8 cellular contexts compared by ENCODE assay signal in the genomic region with DNA sequence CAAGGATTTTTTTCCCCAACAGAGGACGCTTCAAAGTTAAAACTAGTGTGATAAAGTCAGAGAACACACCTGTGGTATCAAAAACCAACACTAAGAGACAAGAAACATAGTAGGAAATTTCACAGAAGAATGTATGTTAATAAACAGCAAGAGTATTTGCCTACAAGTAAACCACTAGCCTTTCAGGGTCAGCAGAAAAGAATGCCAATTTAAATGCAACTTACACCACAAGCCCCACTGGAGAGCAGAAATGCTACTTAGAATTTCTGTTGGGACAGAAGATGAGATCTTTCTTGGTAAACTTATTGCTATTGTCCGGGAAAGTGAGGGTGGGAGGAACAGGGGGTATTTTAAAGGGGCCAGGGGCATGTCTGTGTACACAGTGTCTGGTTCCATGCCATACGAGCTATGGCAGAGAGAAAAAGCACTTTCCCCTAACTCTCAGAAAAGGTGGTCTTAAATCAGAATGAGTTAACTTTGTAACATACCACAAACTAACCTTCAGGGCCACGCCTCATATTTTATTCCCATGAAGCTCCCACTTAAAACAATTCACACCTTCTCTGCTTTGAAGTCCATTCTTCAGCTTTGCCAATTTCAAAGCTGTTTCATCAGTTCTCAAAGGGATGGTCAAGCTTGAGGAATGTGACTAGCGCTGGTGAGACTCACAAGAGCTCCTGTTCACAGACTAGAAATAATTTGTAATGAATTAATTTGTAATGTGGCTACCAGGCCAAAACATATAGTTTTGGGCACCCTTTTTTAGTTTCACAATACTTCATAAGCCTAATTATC.
DNase-seq lines count a peak whose midpoint lies in the region; ATAC-seq, FAIRE-seq and TF ChIP-seq lines count a peak whose summit lies in the region.

No MANE protein-coding gene starts in this region.

- peaks cover 96% of the 10 kb centered on the region for H3K4me1 Mint-ChIP-seq in CD4-positive, alpha-beta T cell (ENCODE audit: low read depth)
- peaks cover 64% of the 10 kb centered on the region for H3K4me1 Mint-ChIP-seq in nephron

- CTCF ChIA-PET in CD4-positive, alpha-beta T cell (lab: Charles Lee): interaction anchor here (0.6 to 1.5 kb wide), 3 partner anchors 10 to 90 kb away, joined by 3 read pairs; no protein-coding TSS in a partner anchor

- H3K27me3 Mint-ChIP-seq in CD4-positive, alpha-beta T cell: no peaks in the 10 kb centered on the region
- H3K27me3 Mint-ChIP-seq in nephron (ENCODE audit: low read depth): peaks cover 7% of the 10 kb centered on the region

- H3K36me3 Mint-ChIP-seq in CD4-positive, alpha-beta T cell (ENCODE audit: low read depth): peaks cover 57% of the 10 kb centered on the region
- H3K36me3 Mint-ChIP-seq in nephron (ENCODE audit: low read depth): peaks cover 14% of the 10 kb centered on the region

- H3K27ac Mint-ChIP-seq in CD4-positive, alpha-beta T cell: peak overlapping the region; percentile 82
- H3K27ac Mint-ChIP-seq in nephron: peak overlapping the region; percentile 39 to 58 (median 40)

- no peaks in the 10 kb centered on the region for H3K36me3 ChIP-seq in pancreas

- TF ChIP-seq CTCF in CD4-positive, alpha-beta T cell (IDR thresholded peaks at IDR 0.05): no peak
- no peak for TF ChIP-seq CTCF in nephron (IDR thresholded peaks at IDR 0.05; ENCODE audit: unreplicated experiment in 3 of 3)
- TF ChIP-seq CTCF in pancreas (IDR thresholded peaks at IDR 0.05): no peak

- no peak overlapping the region for H3K27ac ChIP-seq in CD4-positive, alpha-beta T cell (ENCODE audit: low read depth, low read length)
- H3K27ac ChIP-seq in pancreas: peak overlapping the region in 2 of 4 donors; percentile 26 to 27

- H3K9me3 ChIP-seq in CD4-positive, alpha-beta T cell (ENCODE audit: control insufficient read depth, low read length): no peaks in the 10 kb centered on the region
- H3K9me3 ChIP-seq in pancreas: no peaks in the 10 kb centered on the region

- H3K4me1 ChIP-seq in pancreas: peaks cover 12 to 51% (median 25%) of the 10 kb centered on the region in 3 donors

- H3K9me3 Mint-ChIP-seq in CD4-positive, alpha-beta T cell: no peaks in the 10 kb centered on the region
- no peaks in the 10 kb centered on the region for H3K9me3 Mint-ChIP-seq in nephron

- no peak for ATAC-seq in CD4-positive, alpha-beta T cell (ENCODE audit: poor library complexity)
- ATAC-seq in pancreas: no peak
- no peak for ATAC-seq in GM21786 (IDR thresholded peaks at IDR 0.05; ENCODE audit: unreplicated experiment)

- WGBS in pancreas, 2 donors: 83 to 85% methylated on average over 5 of the region's 5 CpGs

- POLR2A ChIA-PET in CD4-positive, alpha-beta T cell (lab: Charles Lee): interaction anchor here (0.9 to 1.2 kb wide), 2 partner anchors 16 to 32 kb away, joined by 3 read pairs; no protein-coding TSS in a partner anchor

- no peak overlapping the region for H3K4me3 ChIP-seq in pancreas

- no peak for DNase-seq in CD4-positive, alpha-beta T cell
- peak; percentile 93 for DNase-seq in NCI-H460 (ENCODE audit: extremely low read depth, low read depth)
- peak; percentile 66 for DNase-seq in dedifferentiated amniotic fluid mesenchymal stem cell (ENCODE audit: extremely low spot score)
- DNase-seq in cerebellar cortex (ENCODE audit: low spot score): no peak
- DNase-seq in pancreas: no peak
- DNase-seq in DMS53 (lab: John Stamatoyannopoulos, UW): no peak

- no peaks in the 10 kb centered on the region for H3K27me3 ChIP-seq in CD4-positive, alpha-beta T cell (ENCODE audit: control insufficient read depth, insufficient read depth, low read length)
- no peaks in the 10 kb centered on the region for H3K27me3 ChIP-seq in pancreas

- no peak overlapping the region for H3K4me3 Mint-ChIP-seq in CD4-positive, alpha-beta T cell
- no peak overlapping the region for H3K4me3 Mint-ChIP-seq in nephron

- intact Hi-C loops in CD4-positive, alpha-beta T cell (cut with DNase I, micrococcal nuclease): loop anchor here in 1 of 2 experiments (2.0 kb wide), 1 partner anchor 18 kb away; no protein-coding TSS in a partner anchor
- intact Hi-C loops in pancreas (cut with DNase I): no loop called here

- no peak for FAIRE-seq in pancreas (lab: Jason Lieb, UNC)

Comparison
In these comparisons a context has a peak if more than half of its experiments do, and no peak if none do; other contexts are left out.
1. DNase-seq: peak in NCI-H460 (single experiment) and dedifferentiated amniotic fluid mesenchymal stem cell (single experiment); none in CD4-positive, alpha-beta T cell (0 of 10), cerebellar cortex (single experiment), pancreas (0 of 6) and DMS53 (single experiment).